1 cellular context compared by ENCODE assay signal in the genomic region with DNA sequence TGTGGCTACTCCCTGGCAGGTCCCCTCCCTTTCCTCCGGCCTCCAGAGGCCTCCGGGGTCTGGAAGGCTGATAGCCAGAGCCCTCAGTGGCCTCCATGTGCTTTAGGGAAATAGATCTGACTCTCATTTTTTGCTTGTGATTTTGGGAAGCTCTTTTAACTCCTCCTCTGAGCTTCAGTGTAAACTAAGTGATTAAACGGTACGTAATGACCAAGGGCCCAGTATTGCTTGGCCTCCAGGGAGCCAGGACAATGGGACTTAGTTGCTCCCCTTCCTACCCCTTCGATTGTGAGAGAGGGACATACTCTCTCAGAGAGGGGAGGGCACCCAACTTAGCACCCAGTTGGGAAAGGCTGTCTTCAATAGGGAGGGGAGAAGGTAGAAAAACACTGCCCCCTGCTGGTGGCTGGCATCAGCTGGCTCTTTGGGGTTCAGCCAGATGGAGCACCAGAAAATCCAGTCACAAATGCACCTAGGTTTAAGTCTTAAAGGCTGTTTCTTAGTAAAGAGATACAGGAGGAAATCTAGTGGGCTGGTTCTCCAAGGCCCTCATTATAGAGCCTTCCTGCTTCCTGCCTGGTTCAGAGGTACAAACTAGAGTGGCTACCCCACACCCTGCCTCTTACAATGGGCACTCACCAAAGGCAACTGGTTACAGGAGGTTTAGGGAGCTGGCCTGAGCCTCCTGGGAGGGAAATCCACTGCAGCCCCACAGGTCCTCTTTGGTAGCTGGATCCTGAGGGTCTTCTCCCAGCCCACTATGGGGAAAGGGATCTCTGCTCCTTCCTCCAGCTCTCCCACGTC.
A peak's percentile ranks its signal among the peaks of the same experiment; 100 is the strongest.
TF ChIP-seq lines count a peak whose summit lies in the region.

No MANE protein-coding gene starts in this region.

TF ChIP-seq in HEK293, 187 proteins besides CTCF, POLR2A, EP300 and RAD21 (continued from another document):
- 0 out of 2 replicates have a peak, but pooled peaks have one; percentile 36 for TF ChIP-seq ZBTB10 (tag by site-specific recombination; IDR thresholded peaks at IDR 0.05)
